Comparison of ENCODE assay signal across 13 cellular contexts in the genomic region with DNA sequence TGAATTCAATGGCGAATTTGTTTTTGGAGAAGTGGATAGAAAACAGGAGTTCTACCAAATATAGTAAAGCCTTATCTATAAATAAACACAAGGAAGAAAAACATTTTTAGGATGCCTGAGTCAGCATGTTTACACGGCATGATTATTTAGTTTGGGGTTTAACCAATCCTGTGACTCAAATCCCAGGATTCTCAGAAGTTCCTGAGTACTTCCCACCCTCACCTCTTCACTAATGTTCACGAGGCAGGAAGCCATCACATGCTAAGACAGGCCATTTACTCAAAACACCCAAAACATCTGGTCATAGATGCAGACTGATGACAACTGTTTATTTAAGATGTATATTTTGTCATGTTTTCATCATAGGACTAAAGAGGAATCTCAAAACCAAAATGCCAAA.
DNase-seq lines count a peak whose midpoint lies in the region; ATAC-seq lines count a peak whose summit lies in the region.
"Had no signal": no experiment of that assay in that cellular context is flagged by ENCODE, and none has a peak within 500 bp of the region (broad histone marks: within the 10 kb centered on the region; RNA-seq: fewer than 3 reads in every experiment).

No MANE protein-coding gene starts in this region.

- ATAC-seq in stimulated activated naive CD8-positive, alpha-beta T cell treated with anti-CD3 and anti-CD28 coated beads, Interleukin-15, amount 100 ng/mL, for 72 hours = no peak

- no peaks in the 10 kb centered on the region for H3K9me3 Mint-ChIP-seq in activated T-cell treated with anti-CD3 and anti-CD28 coated beads, Interleukin-2, amount 50 U/mL, for 24 hours
- no peaks in the 10 kb centered on the region for H3K9me3 Mint-ChIP-seq in stimulated activated naive CD8-positive, alpha-beta T cell treated with anti-CD3 and anti-CD28 coated beads, Interleukin-15, amount 100 ng/mL, for 72 hours
- H3K9me3 Mint-ChIP-seq: H9 had no signal

- peak overlapping the region; percentile 90 for H3K9ac ChIP-seq in SK-N-MC (ENCODE audit: insufficient read length)

- H3K36me3 Mint-ChIP-seq in activated T-cell treated with anti-CD3 and anti-CD28 coated beads, Interleukin-2, amount 50 U/mL, for 24 hours (ENCODE audit: low read depth) = peaks cover 64% of the 10 kb centered on the region

- no peak for DNase-seq in activated T-cell treated with anti-CD3 and anti-CD28 coated beads, Interleukin-2, amount 50 U/mL, for 24 hours
- no peak for DNase-seq in activated T-cell treated with anti-CD3 and anti-CD28 coated beads for 4 hours
- no peak for DNase-seq in SK-N-MC (ENCODE audit: low read depth, low spot score)
- DNase-seq in epithelial cell of prostate (ENCODE audit: low read depth, low spot score) = peak; percentile 64
- no peak for DNase-seq in stimulated activated naive CD8-positive, alpha-beta T cell treated with anti-CD3 and anti-CD28 coated beads, Interleukin-15, amount 100 ng/mL, for 72 hours
- DNase-seq in nucleus accumbens (lab: John Stamatoyannopoulos, UW) = no peak
- DNase-seq in caudate nucleus (lab: John Stamatoyannopoulos, UW) = no peak
- DNase-seq in NCI-H1436 (lab: John Stamatoyannopoulos, UW) = no peak
- DNase-seq: esophagus squamous epithelium; H9; NCI-H446; stimulated activated CD4-positive, alpha-beta T cell treated with anti-CD3 and anti-CD28 coated beads, Interleukin-4, amount 100 ng/mL, for 24 hours had no signal

- H3K36me3 ChIP-seq in SK-N-MC (ENCODE audit: insufficient read depth, low read length) = peaks cover 36% of the 10 kb centered on the region

- no peaks in the 10 kb centered on the region for H3K27me3 Mint-ChIP-seq in activated T-cell treated with anti-CD3 and anti-CD28 coated beads, Interleukin-2, amount 50 U/mL, for 24 hours
- no peaks in the 10 kb centered on the region for H3K27me3 Mint-ChIP-seq in stimulated activated naive CD8-positive, alpha-beta T cell treated with anti-CD3 and anti-CD28 coated beads, Interleukin-15, amount 100 ng/mL, for 72 hours

- H3K27ac ChIP-seq in SK-N-MC (no peak overlapping the region), epithelial cell of prostate (peak overlapping the region; percentile 86), caudate nucleus (ENCODE audit: low read depth, low read length) (no peak overlapping the region)
- H3K27ac ChIP-seq: C4-2B had no signal

- H3K9me3 ChIP-seq in SK-N-MC (ENCODE audit: low read depth, low read length) = no peaks in the 10 kb centered on the region
- H3K9me3 ChIP-seq: esophagus squamous epithelium had no signal

- peak overlapping the region; percentile 84 for H3K4me3 ChIP-seq in SK-N-MC
- H3K4me3 ChIP-seq: esophagus squamous epithelium had no signal

- peak overlapping the region; percentile 66 for H3K27ac Mint-ChIP-seq in activated T-cell treated with anti-CD3 and anti-CD28 coated beads, Interleukin-2, amount 50 U/mL, for 24 hours
- no peak overlapping the region for H3K27ac Mint-ChIP-seq in stimulated activated naive CD8-positive, alpha-beta T cell treated with anti-CD3 and anti-CD28 coated beads, Interleukin-15, amount 100 ng/mL, for 72 hours

- H3K4me3 Mint-ChIP-seq in activated T-cell treated with anti-CD3 and anti-CD28 coated beads, Interleukin-2, amount 50 U/mL, for 24 hours = peak overlapping the region; percentile 94
- H3K4me3 Mint-ChIP-seq in stimulated activated naive CD8-positive, alpha-beta T cell treated with anti-CD3 and anti-CD28 coated beads, Interleukin-15, amount 100 ng/mL, for 72 hours = peak overlapping the region; percentile 11 to 56

- peaks cover 61% of the 10 kb centered on the region for H3K4me1 Mint-ChIP-seq in activated T-cell treated with anti-CD3 and anti-CD28 coated beads, Interleukin-2, amount 50 U/mL, for 24 hours (ENCODE audit: low read depth)
- H3K4me1 Mint-ChIP-seq in stimulated activated naive CD8-positive, alpha-beta T cell treated with anti-CD3 and anti-CD28 coated beads, Interleukin-15, amount 100 ng/mL, for 72 hours = peaks cover 67% of the 10 kb centered on the region
